ENCODE assay signal across 15 cellular contexts in genomic region chr2:185316383-185316782, GRCh38.
DNase-seq lines count a peak whose midpoint lies in the region; ATAC-seq lines count a peak whose summit lies in the region.
"Had no signal": no experiment of that assay in that cellular context is flagged by ENCODE, and none has a peak within 500 bp of the region (broad histone marks: within the 10 kb centered on the region; RNA-seq: fewer than 3 reads in every experiment).

No MANE protein-coding gene starts in this region.

- intact Hi-C loops in head of caudate nucleus (cut with DNase I) = no loop called here

- ATAC-seq in GM21360 (IDR thresholded peaks at IDR 0.05; ENCODE audit: unreplicated experiment) = peak; percentile 83
- peak; percentile 70 for ATAC-seq in HG03025 (IDR thresholded peaks at IDR 0.05; ENCODE audit: low FRiP score, unreplicated experiment)
- ATAC-seq: HCT116, sciatic nerve had no signal

- peak; percentile 9 for DNase-seq in activated CD4-positive, alpha-beta T cell treated with anti-CD3 and anti-CD28 coated beads for 48 hours
- no peak for DNase-seq in activated CD4-positive, alpha-beta T cell treated with anti-CD3 and anti-CD28 coated beads for 4 hours
- peak; percentile 1 for DNase-seq in SW480 (ENCODE audit: low spot score)
- no peak for DNase-seq in NCI-H526 (lab: John Stamatoyannopoulos, UW)
- DNase-seq in head of caudate nucleus = no peak
- no peak for DNase-seq in NCI-H82 (lab: John Stamatoyannopoulos, UW)
- DNase-seq: activated gamma-delta T cell, DMS79, glutamatergic neuron, NCI-H1436, nucleus accumbens had no signal

Comparison
In these comparisons a context has a peak if more than half of its experiments do, and no peak if none do; other contexts are left out.
1. DNase-seq: peak in activated CD4-positive, alpha-beta T cell treated with anti-CD3 and anti-CD28 coated beads for 48 hours (single experiment) and SW480 (single experiment); none in activated CD4-positive, alpha-beta T cell treated with anti-CD3 and anti-CD28 coated beads for 4 hours (0 of 2), NCI-H526 (0 of 2), head of caudate nucleus (0 of 42) and NCI-H82 (single experiment).